8 cellular contexts compared by ENCODE assay signal in genomic region chr4:2042207-2042946, GRCh38. TPM values are rescaled to one million over a fixed set of nuclear protein-coding genes. Genes with fewer than 3 reads are reported as not detected.
DNase-seq lines count a peak whose midpoint lies in the region; TF ChIP-seq lines count a peak whose summit lies in the region.

No MANE protein-coding gene starts in this region.

- H3K27me3 ChIP-seq in neural progenitor cell: peaks cover 60% of the 10 kb centered on the region

- no peaks in the 10 kb centered on the region for H3K36me3 ChIP-seq in neural progenitor cell

- peaks cover 14% of the 10 kb centered on the region for H4K20me1 ChIP-seq in neural progenitor cell (ENCODE audit: low read depth)

- H3K9me3 Mint-ChIP-seq in neural progenitor cell: no peaks in the 10 kb centered on the region

- peaks cover 22% of the 10 kb centered on the region for H3K27me3 Mint-ChIP-seq in neural progenitor cell (ENCODE audit: insufficient read depth, low read depth)

- H3K4me1 Mint-ChIP-seq in neural progenitor cell: peaks cover 6% of the 10 kb centered on the region

- no peaks in the 10 kb centered on the region for H3K9me3 ChIP-seq in neural progenitor cell (ENCODE audit: low read depth)

- no peak overlapping the region for H3K9ac ChIP-seq in neural progenitor cell

- peak overlapping the region; percentile 86 for H3K4me2 ChIP-seq in neural progenitor cell

- H3K4me3 ChIP-seq in fibroblast of mammary gland (ENCODE audit: control insufficient read depth, low read depth, low read length): peak overlapping the region; percentile 62
- peak overlapping the region; percentile 83 for H3K4me3 ChIP-seq in neural progenitor cell

- no peak overlapping the region for H3K27ac Mint-ChIP-seq in neural progenitor cell

- peaks cover 7% of the 10 kb centered on the region for H3F3A ChIP-seq in neural progenitor cell (ENCODE audit: low read depth)

- H3K4me1 ChIP-seq in neural progenitor cell: peaks cover 5% of the 10 kb centered on the region

- H3K36me3 Mint-ChIP-seq in neural progenitor cell: peaks cover 2% of the 10 kb centered on the region

- H3K4me3 Mint-ChIP-seq in neural progenitor cell: peak overlapping the region; percentile 90

- DNase-seq in DMS 273 (lab: John Stamatoyannopoulos, UW; ENCODE audit: unreplicated experiment) (peak; percentile 42), DMS 273 treated with DMSO at 0.1 percent for 48 hours (lab: John Stamatoyannopoulos, UW) (no peak), HK-2 (ENCODE audit: unreplicated experiment) (peak; percentile 41), activated T-cell treated with anti-CD3 and anti-CD28 coated beads for 1 hour (ENCODE audit: low read depth) (peak; percentile 16), fibroblast of mammary gland (ENCODE audit: low read depth) (no peak), neural progenitor cell (ENCODE audit: low spot score) (peak; percentile 70), NCI-H2107 treated with DMSO at 0.1 percent for 48 hours (lab: John Stamatoyannopoulos, UW; ENCODE audit: unreplicated experiment) (no peak), KBM-7 (no peak)

- no peak overlapping the region for H3K27ac ChIP-seq in neural progenitor cell

- no peaks in the 10 kb centered on the region for H3K79me2 ChIP-seq in neural progenitor cell (ENCODE audit: low read depth)

- peak overlapping the region; percentile 7 for H2AFZ ChIP-seq in neural progenitor cell (replicated peaks)

- in situ Hi-C loops in KBM-7 (cut with MboI; ENCODE audit: low pct_unique_long_range_greater_than_20kb, low sequenced_read_pairs): no loop called here

- TF ChIP-seq CTCF in fibroblast of mammary gland (conservative IDR thresholded peaks at IDR 0.05; ENCODE audit: control insufficient read depth, insufficient read depth, low read depth, low read length) (no peak), neural progenitor cell (IDR thresholded peaks at IDR 0.05) (no peak)

RNA-seq across cellular contexts. Expression of gene NAT8L, which starts 16.8 kb away (rescaled TPM):
- 0.62 and 3.4 TPM in 2 replicates for total RNA-seq in neural progenitor cell (ENCODE audit: low replicate concordance)

RNA-seq across cellular contexts. Expression of gene NELFA, which starts 33.6 kb away (rescaled TPM):
- 18.0 and 50.3 TPM in 2 replicates for total RNA-seq in neural progenitor cell (ENCODE audit: low replicate concordance)

Comparison
In these comparisons a context has a peak if more than half of its experiments do, and no peak if none do; other contexts are left out.
1. DNase-seq: peak in DMS 273 (single experiment), HK-2 (single experiment), activated T-cell treated with anti-CD3 and anti-CD28 coated beads for 1 hour (single experiment) and neural progenitor cell (single experiment); none in DMS 273 treated with DMSO at 0.1 percent for 48 hours (single experiment), fibroblast of mammary gland (single experiment), NCI-H2107 treated with DMSO at 0.1 percent for 48 hours (single experiment) and KBM-7 (single experiment).